Comparison of ENCODE assay signal across 8 cellular contexts in genomic region chr17:56653877-56654276, GRCh38.
DNase-seq lines count a peak whose midpoint lies in the region; ATAC-seq and TF ChIP-seq lines count a peak whose summit lies in the region.

No MANE protein-coding gene starts in this region.

- H3K27me3 ChIP-seq in GM06990 (replicated peaks; ENCODE audit: control insufficient read depth, insufficient read depth, low read length) (no peaks in the 10 kb centered on the region), brain microvascular endothelial cell (replicated peaks) (no peaks in the 10 kb centered on the region)

- H3K27ac ChIP-seq in brain microvascular endothelial cell, result no peak overlapping the region

- H3K4me3 ChIP-seq in GM06990 (replicated peaks; ENCODE audit: low read depth, low read length) (no peak overlapping the region), brain microvascular endothelial cell (ENCODE audit: low read depth, low read length) (no peak overlapping the region)

- TF ChIP-seq CTCF in GM06990 (IDR thresholded peaks at IDR 0.05; ENCODE audit: insufficient read depth, low read length, poor library complexity, severe bottlenecking), result peak; percentile 82
- peak; percentile 72 for TF ChIP-seq CTCF in brain microvascular endothelial cell (IDR thresholded peaks at IDR 0.05; ENCODE audit: low read depth, low read length, missing control alignments)
- peak; percentile 42 to 55 (median 50) for TF ChIP-seq CTCF in nephron (IDR thresholded peaks at IDR 0.05; ENCODE audit: unreplicated experiment in 3 of 3)

- H3K36me3 Mint-ChIP-seq in nephron (ENCODE audit: low read depth), result no peaks in the 10 kb centered on the region

- peaks cover 15% of the 10 kb centered on the region for H3K27me3 Mint-ChIP-seq in nephron (ENCODE audit: low read depth)

- H3K27ac Mint-ChIP-seq in nephron, result no peak overlapping the region

- H3K36me3 ChIP-seq in GM06990 (ENCODE audit: control insufficient read depth, insufficient read depth, low read length) (no peaks in the 10 kb centered on the region), brain microvascular endothelial cell (replicated peaks) (no peaks in the 10 kb centered on the region)

- in situ Hi-C loops in brain microvascular endothelial cell (cut with HindIII; ENCODE audit: low pct_ligation_motif_present, low sequenced_read_pairs), result no loop called here

- no peak overlapping the region for H3K4me3 Mint-ChIP-seq in nephron

- ATAC-seq in GM21619 (IDR thresholded peaks at IDR 0.05; ENCODE audit: unreplicated experiment), result peak; percentile 99

- DNase-seq in GM06990 (ENCODE audit: extremely low read depth, insufficient read length) (peak; percentile 11), HuH-7 (ENCODE audit: low spot score) (peak; percentile 28), T1000 (lab: John Stamatoyannopoulos, UW) (peak; percentile 10), brain microvascular endothelial cell (peak; percentile 39), NCI-H2196 treated with DMSO at 0.1 percent for 48 hours (lab: John Stamatoyannopoulos, UW; ENCODE audit: unreplicated experiment) (no peak), NCI-H1048 (lab: John Stamatoyannopoulos, UW) (no peak)

- H3K4me1 Mint-ChIP-seq in nephron, result peaks cover 10% of the 10 kb centered on the region

- H3K9me3 Mint-ChIP-seq in nephron, result peaks cover 3% of the 10 kb centered on the region

Comparison
In these comparisons a context has a peak if more than half of its experiments do, and no peak if none do; other contexts are left out.
1. DNase-seq: peak in GM06990 (single experiment), HuH-7 (single experiment), T1000 (single experiment) and brain microvascular endothelial cell (single experiment); none in NCI-H2196 treated with DMSO at 0.1 percent for 48 hours (single experiment) and NCI-H1048 (single experiment).
2. Peak in every context shown above with its lines, with median percentiles within 50 percentile points of each other: CTCF ChIP-seq.